Comparison of ENCODE assay signal across 8 cellular contexts in genomic region chr7:75156913-75157399, GRCh38.
DNase-seq lines count a peak whose midpoint lies in the region; ATAC-seq and TF ChIP-seq lines count a peak whose summit lies in the region.
"Not testable (repeated sequence)": the region's sequence is repeated elsewhere in the genome, so short reads cannot be mapped to it uniquely, and the experiment has no call there.

No MANE protein-coding gene starts in this region.

- H3K36me3 ChIP-seq in MG63, right lobe of liver, upper lobe of left lung: not testable (repeated sequence)

- intact Hi-C loops in right lobe of liver (cut with DNase I), result not testable (repeated sequence)

- H3K4me1 ChIP-seq in right lobe of liver, upper lobe of left lung: not testable (repeated sequence)

- WGBS in right lobe of liver (ENCODE audit: insufficient coverage, low coverage, low lambda C conversion rate, missing lambda C conversion rate), result no CpG with 5 or more reads among the region's 52 CpGs
- WGBS in upper lobe of left lung, 2 donors, result 0% methylated on average over 5 of the region's 52 CpGs; no CpG with 5 or more reads in 1 of the 2 donors

- not testable (repeated sequence) for H3K27me3 ChIP-seq in MG63, right lobe of liver, upper lobe of left lung

- TF ChIP-seq POLR2A in right lobe of liver (IDR thresholded peaks at IDR 0.05); upper lobe of left lung (IDR thresholded peaks at IDR 0.05): not testable (repeated sequence)

- not testable (repeated sequence) for TF ChIP-seq CTCF in choroid plexus epithelial cell (conservative IDR thresholded peaks at IDR 0.05; ENCODE audit: low read depth, low read length); right lobe of liver (IDR thresholded peaks at IDR 0.05); upper lobe of left lung (IDR thresholded peaks at IDR 0.05)

- H3K4me3 ChIP-seq in MG63, result not testable (repeated sequence)
- H3K4me3 ChIP-seq in choroid plexus epithelial cell (ENCODE audit: low read depth, low read length) (peak overlapping the region; percentile 48), right lobe of liver (peak overlapping the region in 1 of 3 donors; percentile 52), upper lobe of left lung (peak overlapping the region in 3 of 4 donors; percentile 41 to 46 (median 42))

- not testable (repeated sequence) for H3K9me3 ChIP-seq in MG63, right lobe of liver, upper lobe of left lung

- TF ChIP-seq EP300 in upper lobe of left lung (IDR thresholded peaks at IDR 0.05), result not testable (repeated sequence)

- H3K27ac ChIP-seq in right lobe of liver, result peak overlapping the region in 1 of 3 donors; percentile 50
- H3K27ac ChIP-seq in upper lobe of left lung, result peak overlapping the region; percentile 75 to 84 (median 80)

- DNase-seq in MG63 (peak; percentile 87), right lobe of liver (peak; percentile 94 to 99 (median 96)), upper lobe of left lung (peak; percentile 99)
- peak; percentile 77 for DNase-seq in activated CD8-positive, alpha-beta memory T cell treated with anti-CD3 and anti-CD28 coated beads, Interleukin-2, amount 50 U/mL, for 1 hour (ENCODE audit: extremely low read depth)
- not testable (repeated sequence) for DNase-seq in choroid plexus epithelial cell (ENCODE audit: low read depth)
- DNase-seq in stimulated activated CD4-positive, alpha-beta T cell treated with anti-CD3 and anti-CD28 coated beads, Interleukin-15, amount 100 ng/mL, for 1 hour (ENCODE audit: low read depth in 1 of 2, low spot score in 1 of 2), result peak; percentile 90 to 92

- peak; percentile 88 for ATAC-seq in GM18907 (IDR thresholded peaks at IDR 0.05; ENCODE audit: unreplicated experiment)
- ATAC-seq in HG02763 (IDR thresholded peaks at IDR 0.05; ENCODE audit: unreplicated experiment), result peak; percentile 88
- ATAC-seq in right lobe of liver, result peak; percentile 97 to 99 (median 98)
- ATAC-seq in upper lobe of left lung (ENCODE audit: low FRiP score in 2 of 2), result peak; percentile 99
